Comparison of ENCODE assay signal across 8 cellular contexts in the genomic region with DNA sequence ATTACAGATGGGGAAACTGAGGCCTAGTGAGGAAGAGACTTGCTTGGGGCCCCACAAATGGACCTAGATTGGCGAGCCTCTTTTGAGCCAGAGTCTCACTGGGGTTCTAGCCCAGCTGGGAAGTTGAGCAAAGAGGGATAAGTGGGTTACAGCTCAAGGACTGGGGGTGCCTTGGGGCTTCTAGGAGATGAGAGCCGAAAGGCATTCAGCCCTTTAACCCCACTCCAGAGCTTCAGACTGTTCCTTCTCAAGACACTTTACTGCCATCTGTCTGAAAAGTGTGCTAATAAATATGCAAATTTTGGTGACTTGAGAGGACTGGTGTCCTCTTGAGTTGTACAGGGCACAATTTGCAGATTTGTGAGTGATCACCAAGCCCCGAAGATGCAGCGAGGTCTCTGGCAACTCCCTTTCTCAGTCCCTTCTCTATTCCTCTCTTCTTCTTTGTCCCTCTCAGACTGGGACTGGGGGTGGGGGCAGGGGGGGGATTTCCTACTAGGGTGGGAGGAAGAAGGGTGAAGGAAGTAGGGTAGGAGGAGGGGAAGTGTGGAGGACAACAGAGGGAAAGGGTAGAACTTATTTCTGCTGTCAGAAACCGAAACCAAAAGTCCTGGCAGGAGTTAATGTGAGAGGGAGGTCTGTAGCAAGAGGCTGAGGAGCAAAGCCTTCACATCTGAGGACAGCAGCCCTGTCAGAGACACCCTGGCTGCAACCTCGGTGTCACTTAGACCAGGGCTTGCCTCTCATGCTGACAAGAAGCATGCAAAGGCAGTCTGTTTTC. TPM values are rescaled to one million over a fixed set of nuclear protein-coding genes. Genes with fewer than 3 reads are reported as not detected.
DNase-seq lines count a peak whose midpoint lies in the region; ATAC-seq and TF ChIP-seq lines count a peak whose summit lies in the region.

No MANE protein-coding gene starts in this region.

- no peaks in the 10 kb centered on the region for H3K27me3 Mint-ChIP-seq in mesothelial cell of epicardium (ENCODE audit: low read depth)

- intact Hi-C loops in colonic mucosa (cut with DNase I) = no loop called here

- peaks cover 29% of the 10 kb centered on the region for H3K4me1 ChIP-seq in ES-I3 (ENCODE audit: insufficient read depth, low read length)
- H3K4me1 ChIP-seq in HEK293 (ENCODE audit: control insufficient read depth, insufficient read depth, low read length) = no peaks in the 10 kb centered on the region
- H3K4me1 ChIP-seq in colonic mucosa = no peaks in the 10 kb centered on the region

- peak overlapping the region; percentile 76 for H3K4me3 Mint-ChIP-seq in mesothelial cell of epicardium

- no peaks in the 10 kb centered on the region for H3K27me3 ChIP-seq in colonic mucosa

- H3K9me3 Mint-ChIP-seq in mesothelial cell of epicardium = no peaks in the 10 kb centered on the region

- H3K9me3 ChIP-seq in ES-I3 (ENCODE audit: control insufficient read depth, insufficient read depth, low read length) (no peaks in the 10 kb centered on the region), HEK293 (ENCODE audit: control insufficient read depth, insufficient read depth, low read depth, low read length) (no peaks in the 10 kb centered on the region), colonic mucosa (no peaks in the 10 kb centered on the region)

- H3K36me3 ChIP-seq in ES-I3 (ENCODE audit: insufficient read depth, low read length) (no peaks in the 10 kb centered on the region), HEK293 (ENCODE audit: control insufficient read depth in 2 of 2, insufficient read depth in 1 of 2, low read length in 2 of 2) (no peaks in the 10 kb centered on the region), colonic mucosa (no peaks in the 10 kb centered on the region)

- CTCF ChIA-PET in HEK293 (lab: Yijun Ruan, JAX) = no interaction called here

- DNase-seq in SK-MEL-5 (ENCODE audit: low read depth, low spot score) (peak; percentile 20), colonic mucosa (no peak), mesothelial cell of epicardium (ENCODE audit: low spot score in 2 of 2, unreplicated experiment in 2 of 2) (no peak), NCI-H748 (lab: John Stamatoyannopoulos, UW; ENCODE audit: unreplicated experiment) (no peak)

- no peak overlapping the region for H3K27ac ChIP-seq in HEK293 (ENCODE audit: extremely low read depth, low read depth, low read length)
- H3K27ac ChIP-seq in colonic mucosa = peak overlapping the region; percentile 83

- H3K9ac ChIP-seq in ES-I3 (ENCODE audit: low read depth, low read length) (peak overlapping the region; percentile 61; the same call in 1 of the 2 replicates), colonic mucosa (ENCODE audit: low read depth in 2 of 2, low read length in 2 of 2) (peak overlapping the region; percentile 26 to 62)

- POLR2A ChIA-PET in HEK293 (lab: Yijun Ruan, JAX) = no interaction called here

- in situ Hi-C loops in SK-MEL-5 (cut with HindIII; ENCODE audit: low pct_unique_long_range_greater_than_20kb, low sequenced_read_pairs) = no loop called here

- TF ChIP-seq CTCF in HEK293 (tag by site-specific recombination; IDR thresholded peaks at IDR 0.05) (no peak), colonic mucosa (IDR thresholded peaks at IDR 0.05) (no peak), mesothelial cell of epicardium (IDR thresholded peaks at IDR 0.05; ENCODE audit: unreplicated experiment) (no peak)

- H3K4me1 Mint-ChIP-seq in mesothelial cell of epicardium = peaks cover 56% of the 10 kb centered on the region

- H3K4me3 ChIP-seq in HEK293 (ENCODE audit: low read depth, low read length) (no peak overlapping the region), colonic mucosa (peak overlapping the region; percentile 15)

- ATAC-seq in GM18870 (IDR thresholded peaks at IDR 0.05; ENCODE audit: unreplicated experiment) (no peak), GM21360 (IDR thresholded peaks at IDR 0.05; ENCODE audit: unreplicated experiment) (no peak)

- H3K36me3 Mint-ChIP-seq in mesothelial cell of epicardium = peaks cover 2% of the 10 kb centered on the region

- peak overlapping the region; percentile 99 for H3K27ac Mint-ChIP-seq in mesothelial cell of epicardium

TF ChIP-seq in HEK293, 187 proteins besides CTCF, POLR2A, EP300 and RAD21:
- TF ChIP-seq ZNF214 (tag by site-specific recombination; IDR thresholded peaks at IDR 0.05; ENCODE audit: borderline replicate concordance) = no peak
- TF ChIP-seq, protein P1, sequence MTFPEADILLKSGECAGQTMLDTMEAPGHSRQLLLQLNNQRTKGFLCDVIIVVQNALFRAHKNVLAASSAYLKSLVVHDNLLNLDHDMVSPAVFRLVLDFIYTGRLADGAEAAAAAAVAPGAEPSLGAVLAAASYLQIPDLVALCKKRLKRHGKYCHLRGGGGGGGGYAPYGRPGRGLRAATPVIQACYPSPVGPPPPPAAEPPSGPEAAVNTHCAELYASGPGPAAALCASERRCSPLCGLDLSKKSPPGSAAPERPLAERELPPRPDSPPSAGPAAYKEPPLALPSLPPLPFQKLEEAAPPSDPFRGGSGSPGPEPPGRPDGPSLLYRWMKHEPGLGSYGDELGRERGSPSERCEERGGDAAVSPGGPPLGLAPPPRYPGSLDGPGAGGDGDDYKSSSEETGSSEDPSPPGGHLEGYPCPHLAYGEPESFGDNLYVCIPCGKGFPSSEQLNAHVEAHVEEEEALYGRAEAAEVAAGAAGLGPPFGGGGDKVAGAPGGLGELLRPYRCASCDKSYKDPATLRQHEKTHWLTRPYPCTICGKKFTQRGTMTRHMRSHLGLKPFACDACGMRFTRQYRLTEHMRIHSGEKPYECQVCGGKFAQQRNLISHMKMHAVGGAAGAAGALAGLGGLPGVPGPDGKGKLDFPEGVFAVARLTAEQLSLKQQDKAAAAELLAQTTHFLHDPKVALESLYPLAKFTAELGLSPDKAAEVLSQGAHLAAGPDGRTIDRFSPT (tag by site-specific recombination; IDR thresholded peaks at IDR 0.05) = no peak
- TF ChIP-seq, protein P2, sequence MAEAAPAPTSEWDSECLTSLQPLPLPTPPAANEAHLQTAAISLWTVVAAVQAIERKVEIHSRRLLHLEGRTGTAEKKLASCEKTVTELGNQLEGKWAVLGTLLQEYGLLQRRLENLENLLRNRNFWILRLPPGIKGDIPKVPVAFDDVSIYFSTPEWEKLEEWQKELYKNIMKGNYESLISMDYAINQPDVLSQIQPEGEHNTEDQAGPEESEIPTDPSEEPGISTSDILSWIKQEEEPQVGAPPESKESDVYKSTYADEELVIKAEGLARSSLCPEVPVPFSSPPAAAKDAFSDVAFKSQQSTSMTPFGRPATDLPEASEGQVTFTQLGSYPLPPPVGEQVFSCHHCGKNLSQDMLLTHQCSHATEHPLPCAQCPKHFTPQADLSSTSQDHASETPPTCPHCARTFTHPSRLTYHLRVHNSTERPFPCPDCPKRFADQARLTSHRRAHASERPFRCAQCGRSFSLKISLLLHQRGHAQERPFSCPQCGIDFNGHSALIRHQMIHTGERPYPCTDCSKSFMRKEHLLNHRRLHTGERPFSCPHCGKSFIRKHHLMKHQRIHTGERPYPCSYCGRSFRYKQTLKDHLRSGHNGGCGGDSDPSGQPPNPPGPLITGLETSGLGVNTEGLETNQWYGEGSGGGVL (tag by site-specific recombination; IDR thresholded peaks at IDR 0.05) = peak; percentile 59; the same call in 1 of the 2 replicates

RNA-seq across cellular contexts. Expression of a gene that starts 16.2 kb away (rescaled TPM):
- 1.5 and 1.7 TPM in 2 replicates for total RNA-seq in SK-MEL-5 (2014; rRNA removed; shearing (Covaris generic))
- polyA plus RNA-seq in SK-MEL-5 (2015; cell fraction: cytosol; rRNA removed) = 0.88 and 2.4 TPM in 2 replicates
- polyA plus RNA-seq in SK-MEL-5 (2015; cell fraction: nucleus; rRNA removed) = 3.9 and 4.3 TPM in 2 replicates
- 1 to 10 TPM in 1 of 2 donors, under 1 TPM in 1; 0.32 to 1.9 TPM for total RNA-seq in colonic mucosa
- total RNA-seq in mesothelial cell of epicardium = 3.7 to 4.1 TPM (median 4.1 TPM) in 3 replicates

RNA-seq across cellular contexts. Expression of a gene that starts 53.8 kb away (rescaled TPM):
- total RNA-seq in SK-MEL-5 (2014; rRNA removed; shearing (Covaris generic)) = 35.4 and 37.1 TPM in 2 replicates
- polyA plus RNA-seq in SK-MEL-5 (2015; cell fraction: cytosol; rRNA removed) = 31.8 and 40.7 TPM in 2 replicates
- 26.4 and 26.6 TPM in 2 replicates for polyA plus RNA-seq in SK-MEL-5 (2015; cell fraction: nucleus; rRNA removed)
- total RNA-seq in colonic mucosa (10 to 100 TPM in 1 of 2 donors, 1 to 10 TPM in 1; 4.4 to 13.6 TPM), mesothelial cell of epicardium (8.7 to 9.8 TPM (median 8.8 TPM) in 3 replicates)
